ENCODE assay signal across 12 cellular contexts in the genomic region with DNA sequence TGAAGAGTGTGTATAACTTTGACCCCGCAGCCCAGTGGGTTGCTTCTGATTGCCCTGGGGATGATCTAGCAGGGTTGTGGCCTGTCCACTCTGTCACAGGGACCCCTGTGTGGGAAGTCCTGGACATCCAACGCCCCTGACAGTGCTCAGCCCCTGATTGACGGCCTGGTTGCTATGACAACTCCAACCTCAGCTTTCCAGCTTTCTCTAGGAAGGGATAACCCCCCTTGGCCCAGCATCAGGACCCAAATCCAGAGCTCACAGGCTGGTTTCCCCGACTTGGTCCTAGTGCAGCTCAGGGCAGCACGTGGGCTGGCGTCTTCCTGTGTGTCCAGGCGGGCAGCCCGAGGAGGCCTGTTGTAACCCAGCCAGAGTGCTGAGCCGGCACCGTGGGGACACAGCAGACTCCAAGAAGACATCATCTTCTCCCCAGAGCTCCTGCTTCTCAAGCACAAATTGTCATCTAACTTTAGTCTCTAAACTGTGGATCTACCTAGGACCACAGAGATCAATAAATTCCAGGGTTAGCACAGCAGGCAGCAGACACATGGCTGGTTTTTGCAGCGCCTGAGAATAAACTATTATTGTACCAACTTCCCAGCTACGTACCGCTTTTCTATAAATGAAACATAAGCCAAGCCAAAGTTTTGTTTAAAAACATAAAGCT.
"Had no signal": no experiment of that assay in that cellular context is flagged by ENCODE, and none has a peak within 500 bp of the region (broad histone marks: within the 10 kb centered on the region; RNA-seq: fewer than 3 reads in every experiment).

No MANE protein-coding gene starts in this region.

- H3K27me3 Mint-ChIP-seq: activated CD4-positive, alpha-beta T cell treated with anti-CD3 and anti-CD28 coated beads, Interleukin-2, amount 10 ng/mL, durations not matched to agents 24 days and 14 days; activated naive CD8-positive, alpha-beta T cell treated with anti-CD3 and anti-CD28 coated beads, Interleukin-2, amount 10 ng/mL, durations not matched to agents 7 days and 5 days had no signal

- H3K27ac ChIP-seq: breast epithelium had no signal

- H3K9me3 ChIP-seq: breast epithelium had no signal

- DNase-seq: activated CD4-positive, alpha-beta T cell treated with anti-CD3 and anti-CD28 coated beads, Interleukin-2, amount 10 ng/mL, durations not matched to agents 24 days and 14 days; activated CD4-positive, CD25-positive, alpha-beta regulatory T cell; activated CD8-positive, alpha-beta memory T cell treated with anti-CD3 and anti-CD28 coated beads, Interleukin-2, amount 50 U/mL, for 4 hours; activated CD8-positive, alpha-beta T cell treated with anti-CD3 and anti-CD28 coated beads, Interleukin-2, amount 10 ng/mL, durations not matched to agents 7 days and 5 days; activated naive CD8-positive, alpha-beta T cell treated with anti-CD3 and anti-CD28 coated beads, Interleukin-2, amount 10 ng/mL, durations not matched to agents 7 days and 5 days; foreskin fibroblast; hippocampal formation; midbrain; stimulated activated CD4-positive, alpha-beta T cell treated with anti-CD3 and anti-CD28 coated beads, Interleukin-2, amount 100 ng/mL, for 48 hours had no signal

- H3K27me3 ChIP-seq: breast epithelium had no signal

- ATAC-seq: activated CD8-positive, alpha-beta T cell treated with anti-CD3 and anti-CD28 coated beads, Interleukin-2, amount 10 ng/mL, durations not matched to agents 7 days and 5 days; stimulated activated memory B cell treated with anti-CD40 and anti-IgM and Interleukin-4, amounts not matched to agents 10 μg/mL and 1 μg/mL and 100 μg/mL, for 72 hours had no signal

- H3K4me3 Mint-ChIP-seq: activated CD4-positive, alpha-beta T cell treated with anti-CD3 and anti-CD28 coated beads, Interleukin-2, amount 10 ng/mL, durations not matched to agents 24 days and 14 days; activated CD8-positive, alpha-beta T cell treated with anti-CD3 and anti-CD28 coated beads, Interleukin-2, amount 10 ng/mL, durations not matched to agents 7 days and 5 days; activated naive CD8-positive, alpha-beta T cell treated with anti-CD3 and anti-CD28 coated beads, Interleukin-2, amount 10 ng/mL, durations not matched to agents 7 days and 5 days; stimulated activated memory B cell treated with anti-CD40 and anti-IgM and Interleukin-4, amounts not matched to agents 10 μg/mL and 1 μg/mL and 100 μg/mL, for 72 hours; T-helper 2 cell treated with Interferon-gamma antibody and Interleukin-4, amounts not matched to agents 5 μg/mL and 100 μg/mL, for 36 hours had no signal

- H3K27ac Mint-ChIP-seq: activated CD4-positive, alpha-beta T cell treated with anti-CD3 and anti-CD28 coated beads, Interleukin-2, amount 10 ng/mL, durations not matched to agents 24 days and 14 days; activated CD8-positive, alpha-beta T cell treated with anti-CD3 and anti-CD28 coated beads, Interleukin-2, amount 10 ng/mL, durations not matched to agents 7 days and 5 days; activated naive CD8-positive, alpha-beta T cell treated with anti-CD3 and anti-CD28 coated beads, Interleukin-2, amount 10 ng/mL, durations not matched to agents 7 days and 5 days; stimulated activated memory B cell treated with anti-CD40 and anti-IgM and Interleukin-4, amounts not matched to agents 10 μg/mL and 1 μg/mL and 100 μg/mL, for 72 hours; T-helper 2 cell treated with Interferon-gamma antibody and Interleukin-4, amounts not matched to agents 5 μg/mL and 100 μg/mL, for 36 hours had no signal

- H3K4me1 ChIP-seq: breast epithelium had no signal

- H3K36me3 ChIP-seq: breast epithelium had no signal

- H3K4me3 ChIP-seq: breast epithelium had no signal

- H3K9me3 Mint-ChIP-seq: activated CD4-positive, alpha-beta T cell treated with anti-CD3 and anti-CD28 coated beads, Interleukin-2, amount 10 ng/mL, durations not matched to agents 24 days and 14 days; activated naive CD8-positive, alpha-beta T cell treated with anti-CD3 and anti-CD28 coated beads, Interleukin-2, amount 10 ng/mL, durations not matched to agents 7 days and 5 days; stimulated activated memory B cell treated with anti-CD40 and anti-IgM and Interleukin-4, amounts not matched to agents 10 μg/mL and 1 μg/mL and 100 μg/mL, for 72 hours; T-helper 2 cell treated with Interferon-gamma antibody and Interleukin-4, amounts not matched to agents 5 μg/mL and 100 μg/mL, for 36 hours had no signal
